21 cellular contexts compared by ENCODE assay signal in the genomic region with DNA sequence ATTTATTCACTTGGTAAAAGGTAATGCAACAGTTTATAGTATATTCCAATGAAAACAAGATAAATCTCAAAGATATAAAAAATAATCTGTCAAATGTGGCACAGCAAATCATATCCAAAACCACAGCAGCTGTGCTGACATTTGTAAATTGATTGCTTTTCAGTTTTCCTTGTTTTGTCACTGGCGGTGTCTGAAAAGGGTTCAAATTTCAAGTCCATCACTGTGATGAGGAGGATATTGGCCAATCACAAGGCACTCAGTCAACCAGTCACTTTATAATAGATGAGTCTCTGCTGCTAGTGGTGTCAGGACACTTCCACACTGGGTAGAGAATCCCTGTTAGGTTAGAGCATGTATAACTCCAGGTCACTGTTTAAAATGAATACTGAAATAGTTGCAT.
DNase-seq lines count a peak whose midpoint lies in the region; ATAC-seq, FAIRE-seq and TF ChIP-seq lines count a peak whose summit lies in the region.
"Had no signal": no experiment of that assay in that cellular context is flagged by ENCODE, and none has a peak within 500 bp of the region (broad histone marks: within the 10 kb centered on the region; RNA-seq: fewer than 3 reads in every experiment).

No MANE protein-coding gene starts in this region.

- H3K4me2 ChIP-seq in K562 (ENCODE audit: insufficient read depth, low read length) = no peak overlapping the region
- H3K4me2 ChIP-seq: A549, GM23338 had no signal

- H3K27me3 ChIP-seq in K562 (ENCODE audit: control insufficient read depth in 2 of 2, insufficient read depth in 2 of 2, low read length in 2 of 2) (no peaks in the 10 kb centered on the region), A673 (replicated peaks; ENCODE audit: insufficient read depth, low read depth, low read length, poor library complexity) (no peaks in the 10 kb centered on the region), MG63 (no peaks in the 10 kb centered on the region)
- H3K27me3 ChIP-seq: BE2C had no signal

- no peak overlapping the region for H2AFZ ChIP-seq in K562 (ENCODE audit: low read depth, low read length)
- H2AFZ ChIP-seq: GM23338 had no signal

- no peaks in the 10 kb centered on the region for H3K79me2 ChIP-seq in K562 (ENCODE audit: control insufficient read depth, insufficient read depth, low read length)

- no peak for TF ChIP-seq CTCF in K562 (IDR thresholded peaks at IDR 0.05 in 2 of 3, conservative IDR thresholded peaks at IDR 0.05 in 1 of 3; ENCODE audit: insufficient read depth in 2 of 3, low read depth in 1 of 3, low read length in 3 of 3)
- TF ChIP-seq CTCF in A673 (conservative IDR thresholded peaks at IDR 0.05; ENCODE audit: low read depth, low read length) = no peak

- BruUV-seq in K562 (replicated peaks; lab: Mats Ljungman, UMichigan) (no TSS peak), A673 (replicated peaks; lab: Mats Ljungman, UMichigan) (no TSS peak)

- no peaks in the 10 kb centered on the region for H4K20me1 ChIP-seq in K562 (replicated peaks; ENCODE audit: control insufficient read depth, insufficient read depth, low read length)

- no peaks in the 10 kb centered on the region for H3K9me1 ChIP-seq in K562 (ENCODE audit: control insufficient read depth, insufficient read depth, low read length)

- ATAC-seq in K562 = no peak
- ATAC-seq: A549, GM12878, GM23338 had no signal

- no peak for TF ChIP-seq RAD21 in K562 (CRISPR knock-in tag; conservative IDR thresholded peaks at IDR 0.05 in 1 of 2, IDR thresholded peaks at IDR 0.05 in 1 of 2)

- no peaks in the 10 kb centered on the region for H3K9me3 ChIP-seq in K562 (replicated peaks; ENCODE audit: control insufficient read depth, insufficient read depth, low read depth, low read length)
- no peaks in the 10 kb centered on the region for H3K9me3 ChIP-seq in A673 (ENCODE audit: low read depth, low read length, poor library complexity, severe bottlenecking)
- H3K9me3 ChIP-seq in MG63 = no peaks in the 10 kb centered on the region
- H3K9me3 ChIP-seq: A549, BE2C, HAP-1 had no signal

- FAIRE-seq in K562 (lab: Jason Lieb, UNC) = no peak
- FAIRE-seq: A549, GM12878 had no signal

- H3K4me3 ChIP-seq in K562 (no peak overlapping the region), A673 (ENCODE audit: low read depth, low read length, poor library complexity, severe bottlenecking) (no peak overlapping the region), MG63 (no peak overlapping the region)
- H3K4me3 ChIP-seq: A549, GM12878, GM23338, HAP-1, SK-N-MC had no signal

- H3K9ac ChIP-seq in K562 (ENCODE audit: insufficient read depth in 1 of 2, low read depth in 2 of 2, low read length in 2 of 2) = no peak overlapping the region

- DNase-seq in DMS53 (lab: John Stamatoyannopoulos, UW) (peak; percentile 66), NCI-H146 (lab: John Stamatoyannopoulos, UW) (peak; percentile 50), NCI-H446 treated with DMSO at 0.1 percent for 48 hours (lab: John Stamatoyannopoulos, UW) (peak; percentile 16), K562 (ENCODE audit: extremely low read depth in 1 of 4, low spot score in 3 of 4) (no peak), A673 (ENCODE audit: low spot score) (no peak), MG63 (no peak), islet precursor cell (no peak)
- DNase-seq: BE2C, DMS79 treated with DMSO at 0.1 percent for 48 hours, NCI-H1092 treated with DMSO at 0.1 percent for 48 hours, NCI-H1436 treated with DMSO at 0.1 percent for 48 hours, NCI-H2081 treated with DMSO at 0.1 percent for 48 hours, NCI-H774, OCI-M1, Right ventricle myocardium superior, T-helper 2 cell had no signal

- CTCF ChIA-PET in K562 (lab: Yijun Ruan, JAX; ENCODE audit: low intra/inter-chr PET ratio) = no interaction called here
- CTCF ChIA-PET in A673 (lab: Charles Lee) = no interaction called here

- no peak for TF ChIP-seq POLR2A in K562 (conservative IDR thresholded peaks at IDR 0.05)

- intact Hi-C loops in K562 (cut with micrococcal nuclease) = no loop called here
- intact Hi-C loops in A673 (cut with micrococcal nuclease; ENCODE audit: unreplicated experiment) = no loop called here

- 0% methylated on average over 1 of the region's 1 CpG for WGBS in K562 (ENCODE audit: insufficient coverage, low coverage, missing lambda C conversion rate)

- H3K36me3 ChIP-seq in K562 (ENCODE audit: control insufficient read depth, insufficient read depth, low read length) = no peaks in the 10 kb centered on the region
- no peaks in the 10 kb centered on the region for H3K36me3 ChIP-seq in A673 (ENCODE audit: insufficient read depth, low read length, poor library complexity, severe bottlenecking)
- no peaks in the 10 kb centered on the region for H3K36me3 ChIP-seq in MG63
- H3K36me3 ChIP-seq: BE2C, HAP-1 had no signal

- in situ Hi-C loops in K562 (cut with MboI) = no loop called here

- H3K4me1 ChIP-seq in K562 (replicated peaks in 1 of 2; ENCODE audit: control insufficient read depth in 2 of 2, insufficient read depth in 2 of 2, low read length in 2 of 2) (no peaks in the 10 kb centered on the region), A673 (ENCODE audit: insufficient read depth, low read length, poor library complexity, severe bottlenecking) (no peaks in the 10 kb centered on the region)
- H3K4me1 ChIP-seq: A549, BE2C, HAP-1 had no signal

- H3K27ac ChIP-seq in K562 (ENCODE audit: extremely low read depth, low read depth, low read length) = no peak overlapping the region
- H3K27ac ChIP-seq in A673 (ENCODE audit: low read depth, low read length, poor library complexity, severe bottlenecking) = no peak overlapping the region
- H3K27ac ChIP-seq: A549, SK-N-MC had no signal

- POLR2A ChIA-PET in K562 (lab: Yijun Ruan, JAX) (no interaction called here), A673 (lab: Charles Lee; ENCODE audit: low non-redundant PET) (no interaction called here)

- no peak for TF ChIP-seq EP300 in K562 (IDR thresholded peaks at IDR 0.05; ENCODE audit: low read length)

TF ChIP-seq in K562, 482 proteins besides CTCF, POLR2A, EP300 and RAD21:
- TF ChIP-seq ZNF12 (CRISPR knock-in tag; IDR thresholded peaks at IDR 0.05) = no peak
- TF ChIP-seq ARID3A (IDR thresholded peaks at IDR 0.05; ENCODE audit: borderline replicate concordance, low read depth, low read length) = no peak
- TF ChIP-seq ZNF274 (IDR thresholded peaks at IDR 0.05; ENCODE audit: borderline replicate concordance, low read depth, low read length) = no peak
- peak; percentile 27 for TF ChIP-seq MEIS2 (IDR thresholded peaks at IDR 0.05; ENCODE audit: partially characterized antibody)
- no peak for TF ChIP-seq ILF3 (IDR thresholded peaks at IDR 0.05; ENCODE audit: borderline replicate concordance)
- TF ChIP-seq, protein P1, sequence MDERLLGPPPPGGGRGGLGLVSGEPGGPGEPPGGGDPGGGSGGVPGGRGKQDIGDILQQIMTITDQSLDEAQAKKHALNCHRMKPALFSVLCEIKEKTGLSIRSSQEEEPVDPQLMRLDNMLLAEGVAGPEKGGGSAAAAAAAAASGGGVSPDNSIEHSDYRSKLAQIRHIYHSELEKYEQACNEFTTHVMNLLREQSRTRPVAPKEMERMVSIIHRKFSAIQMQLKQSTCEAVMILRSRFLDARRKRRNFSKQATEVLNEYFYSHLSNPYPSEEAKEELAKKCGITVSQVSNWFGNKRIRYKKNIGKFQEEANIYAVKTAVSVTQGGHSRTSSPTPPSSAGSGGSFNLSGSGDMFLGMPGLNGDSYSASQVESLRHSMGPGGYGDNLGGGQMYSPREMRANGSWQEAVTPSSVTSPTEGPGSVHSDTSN (CRISPR knock-in tag; IDR thresholded peaks at IDR 0.05; ENCODE audit: low read depth) = no peak
- TF ChIP-seq, protein P1 (tag; conservative IDR thresholded peaks at IDR 0.05; ENCODE audit: low read depth) = peak; percentile 34; the same call in 1 of the 2 replicates
TF ChIP-seq in K562: peak in this region for 2.

Comparison
In these comparisons a context has a peak if more than half of its experiments do, and no peak if none do; other contexts are left out.
1. DNase-seq: peak in DMS53 (single experiment), NCI-H146 (single experiment) and NCI-H446 treated with DMSO at 0.1 percent for 48 hours (single experiment); none in K562 (0 of 4), A673 (single experiment), MG63 (single experiment) and islet precursor cell (single experiment).